ENCODE assay signal across 19 cellular contexts in genomic region chr1:84617349-84617748, GRCh38.
"Had no signal": no experiment of that assay in that cellular context is flagged by ENCODE, and none has a peak within 500 bp of the region (broad histone marks: within the 10 kb centered on the region; RNA-seq: fewer than 3 reads in every experiment).

No MANE protein-coding gene starts in this region.

- DNase-seq: cerebellar nuclear complex; foreskin keratinocyte; immature natural killer cell; left lung; mesenchymal stem cell; natural killer cell; nucleus accumbens; pancreas; retina; stimulated activated CD4-positive, alpha-beta T cell treated with anti-CD3 and anti-CD28 coated beads, Interleukin-12 subunit alpha, Interleukin-12 subunit beta, amount 100 ng/mL, for 4 hours; stimulated activated CD4-positive, alpha-beta T cell treated with anti-CD3 and anti-CD28 coated beads, Interleukin-2, amount 100 ng/mL, for 48 hours; stimulated activated naive CD4-positive, alpha-beta T cell treated with Interleukin-2 at 50 U/mL for 16 hours; tibial artery; upper lobe of right lung had no signal

- ATAC-seq: foreskin keratinocyte, left lung, natural killer cell, pancreas, sciatic nerve, upper lobe of right lung had no signal

- H3K36me3 ChIP-seq: left lung, pancreas, prostate gland, tibial artery, upper lobe of right lung, vagina had no signal

- H3K27ac ChIP-seq: foreskin keratinocyte, left lung, pancreas, prostate gland, skin epidermis, tibial artery, upper lobe of right lung, vagina had no signal

- H3K4me3 ChIP-seq: left lung, lung, pancreas, prostate gland, skin epidermis, tibial artery, upper lobe of right lung, vagina had no signal

- H3K27me3 ChIP-seq: foreskin keratinocyte, left lung, pancreas, tibial artery, upper lobe of right lung, vagina had no signal

- H3K4me1 ChIP-seq: prostate gland had no signal

- H3K9me3 ChIP-seq: pancreas, prostate gland, upper lobe of right lung, vagina had no signal
